ENCODE assay signal across 9 cellular contexts in genomic region chr19:29404951-29405727, GRCh38.
DNase-seq lines count a peak whose midpoint lies in the region; ATAC-seq and TF ChIP-seq lines count a peak whose summit lies in the region.
"Had no signal": no experiment of that assay in that cellular context is flagged by ENCODE, and none has a peak within 500 bp of the region (broad histone marks: within the 10 kb centered on the region; RNA-seq: fewer than 3 reads in every experiment).

No MANE protein-coding gene starts in this region.

- no peaks in the 10 kb centered on the region for H4K20me1 ChIP-seq in GM23338 (replicated peaks; ENCODE audit: insufficient read depth)

- WGBS in ovary, 3 donors: 9 to 13% (median 10%) methylated on average over 30 to 33 of the region's 33 CpGs

- H3K27me3 ChIP-seq in GM23338 (ENCODE audit: insufficient read depth) (no peaks in the 10 kb centered on the region), ovary (no peaks in the 10 kb centered on the region)

- H3K4me3 Mint-ChIP-seq in GM23338: no peak overlapping the region
- H3K4me3 Mint-ChIP-seq: CD8-positive, alpha-beta T cell had no signal

- TF ChIP-seq POLR2A in ovary (IDR thresholded peaks at IDR 0.05): no peak
- no peak for TF ChIP-seq POLR2A in GM18505 (IDR thresholded peaks at IDR 0.05; ENCODE audit: borderline replicate concordance, extremely low read depth, insufficient read depth, insufficient read length)

- intact Hi-C loops in ovary (cut with DNase I) (no loop called here), left colon (cut with DNase I, micrococcal nuclease) (no loop called here)

- H3K27ac Mint-ChIP-seq in GM23338: no peak overlapping the region
- H3K27ac Mint-ChIP-seq: CD8-positive, alpha-beta T cell had no signal

- no peak for TF ChIP-seq CTCF in GM23338 (conservative IDR thresholded peaks at IDR 0.05; ENCODE audit: low read depth in 2 of 2)
- TF ChIP-seq CTCF in ovary (IDR thresholded peaks at IDR 0.05): no peak

- no peaks in the 10 kb centered on the region for H3K9me2 ChIP-seq in GM23338 (ENCODE audit: insufficient read depth)

- peaks cover 8% of the 10 kb centered on the region for H3K27me3 Mint-ChIP-seq in GM23338 (ENCODE audit: insufficient read depth, low read depth, poor library complexity)

- H3K9me3 Mint-ChIP-seq in GM23338: no peaks in the 10 kb centered on the region
- H3K9me3 Mint-ChIP-seq: CD8-positive, alpha-beta T cell had no signal

- no peaks in the 10 kb centered on the region for H3K79me2 ChIP-seq in GM23338 (replicated peaks; ENCODE audit: insufficient read depth)

- no peaks in the 10 kb centered on the region for H3K36me3 ChIP-seq in GM23338 (ENCODE audit: insufficient read depth)
- no peaks in the 10 kb centered on the region for H3K36me3 ChIP-seq in ovary

- H3K4me1 Mint-ChIP-seq in GM23338: peaks cover 11% of the 10 kb centered on the region

- H3K36me3 Mint-ChIP-seq in GM23338 (ENCODE audit: low read depth): no peaks in the 10 kb centered on the region; the same call in 2 of the 3 replicates
- H3K36me3 Mint-ChIP-seq: CD8-positive, alpha-beta T cell had no signal

- no peaks in the 10 kb centered on the region for H3K9me3 ChIP-seq in ovary

- ATAC-seq in GM23338: peak; percentile 85
- ATAC-seq in esophagus mucosa: peak; percentile 90
- ATAC-seq in GM18505 (IDR thresholded peaks at IDR 0.05; ENCODE audit: unreplicated experiment): no peak
- ATAC-seq in left colon: no peak
- ATAC-seq: CD8-positive, alpha-beta T cell had no signal

- H3K27ac ChIP-seq in GM23338 (ENCODE audit: low read depth) (no peak overlapping the region), ovary (peak overlapping the region; percentile 5 to 66)

- no peak for TF ChIP-seq EP300 in ovary (IDR thresholded peaks at IDR 0.05)

- no peaks in the 10 kb centered on the region for H3F3A ChIP-seq in GM23338 (replicated peaks; ENCODE audit: low read depth)

- peak overlapping the region; percentile 95 for H2AFZ ChIP-seq in GM23338

- H3K4me1 ChIP-seq in GM23338 (ENCODE audit: insufficient read depth) (peaks cover 5% of the 10 kb centered on the region; the same call in 1 of the 2 replicates), ovary (ENCODE audit: insufficient read depth) (no peaks in the 10 kb centered on the region)

- DNase-seq in GM23338 (ENCODE audit: low spot score) (peak; percentile 78), NCI-H2196 treated with DMSO at 0.1 percent for 48 hours (lab: John Stamatoyannopoulos, UW; ENCODE audit: unreplicated experiment) (peak; percentile 37), ovary (peak; percentile 30 to 67 (median 49)), left colon (no peak), NOMO-1 treated with DMSO at 0.1 percent for 48 hours (lab: John Stamatoyannopoulos, UW; ENCODE audit: unreplicated experiment) (no peak), SKM-1 (lab: John Stamatoyannopoulos, UW; ENCODE audit: unreplicated experiment) (no peak)
- DNase-seq: CD8-positive, alpha-beta T cell had no signal

- H3K4me2 ChIP-seq in GM23338: peak overlapping the region; percentile 69

- H3K4me3 ChIP-seq in GM23338 (peak overlapping the region; percentile 8; the same call in 1 of the 2 replicates), ovary (no peak overlapping the region)

TF ChIP-seq in GM23338, 12 proteins besides CTCF, POLR2A, EP300 and RAD21:
- TF ChIP-seq ZNF114 (CRISPR knock-in tag; IDR thresholded peaks at IDR 0.05) (no peak), POLR2AphosphoS5 (IDR thresholded peaks at IDR 0.05; ENCODE audit: low read depth) (no peak), ETS1 (IDR thresholded peaks at IDR 0.05) (no peak), CREB1 (CRISPR knock-in tag; IDR thresholded peaks at IDR 0.05; ENCODE audit: low read depth) (no peak), JUNB (IDR thresholded peaks at IDR 0.05; ENCODE audit: unreplicated experiment) (no peak)

Comparison
In these comparisons a context has a peak if more than half of its experiments do, and no peak if none do; other contexts are left out.
1. ATAC-seq: peak in GM23338 (single experiment) and esophagus mucosa (single experiment); none in GM18505 (single experiment) and left colon (single experiment).
2. DNase-seq: peak in GM23338 (single experiment), NCI-H2196 treated with DMSO at 0.1 percent for 48 hours (single experiment) and ovary (5 of 5); none in left colon (0 of 2), NOMO-1 treated with DMSO at 0.1 percent for 48 hours (single experiment) and SKM-1 (single experiment).